ENCODE assay signal across 1 cellular context in the genomic region with DNA sequence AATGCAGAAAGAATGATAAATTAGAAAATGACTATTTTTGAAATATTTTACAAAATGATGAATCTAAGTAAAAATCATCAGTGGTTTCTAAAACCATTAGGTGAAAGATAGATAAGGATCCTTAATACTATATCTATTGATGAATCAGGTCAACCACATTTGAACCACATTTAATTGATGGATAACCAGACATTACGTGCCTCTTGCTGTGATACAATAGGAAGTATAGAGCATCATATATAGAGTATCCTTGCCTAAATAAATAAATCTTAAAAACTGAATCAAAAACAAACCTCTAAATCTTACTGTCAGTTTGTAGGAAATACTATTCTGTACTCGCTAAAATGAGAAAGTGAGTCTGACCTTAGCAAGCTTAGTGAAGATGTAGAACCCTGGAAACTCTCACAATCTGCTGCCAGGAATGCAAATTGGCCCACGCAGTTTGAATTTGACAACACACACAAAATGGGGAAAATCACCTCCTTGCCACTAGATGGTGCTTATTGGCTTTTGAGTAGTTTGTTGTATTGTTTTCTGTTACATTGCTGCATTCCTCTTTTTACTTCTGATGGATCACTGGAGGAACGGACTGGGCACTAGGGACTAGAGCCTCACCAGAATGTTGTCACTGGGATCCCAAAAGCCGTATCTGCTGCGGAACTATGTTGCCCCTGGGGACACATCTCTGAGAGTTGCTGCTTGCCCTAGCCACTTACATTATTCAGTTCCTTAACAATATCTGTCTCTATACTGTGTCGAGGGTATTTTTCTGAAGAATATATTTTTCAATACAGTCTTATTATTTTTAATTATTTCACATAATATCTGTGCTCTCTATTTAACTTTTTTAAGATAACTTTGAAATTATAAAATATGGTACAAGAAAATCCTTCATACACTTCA.
TF ChIP-seq lines count a peak whose summit lies in the region.

No MANE protein-coding gene starts in this region.

TF ChIP-seq in HepG2, 621 proteins besides CTCF, POLR2A, EP300 and RAD21 (continued from another document):
- TF ChIP-seq, protein P1, sequence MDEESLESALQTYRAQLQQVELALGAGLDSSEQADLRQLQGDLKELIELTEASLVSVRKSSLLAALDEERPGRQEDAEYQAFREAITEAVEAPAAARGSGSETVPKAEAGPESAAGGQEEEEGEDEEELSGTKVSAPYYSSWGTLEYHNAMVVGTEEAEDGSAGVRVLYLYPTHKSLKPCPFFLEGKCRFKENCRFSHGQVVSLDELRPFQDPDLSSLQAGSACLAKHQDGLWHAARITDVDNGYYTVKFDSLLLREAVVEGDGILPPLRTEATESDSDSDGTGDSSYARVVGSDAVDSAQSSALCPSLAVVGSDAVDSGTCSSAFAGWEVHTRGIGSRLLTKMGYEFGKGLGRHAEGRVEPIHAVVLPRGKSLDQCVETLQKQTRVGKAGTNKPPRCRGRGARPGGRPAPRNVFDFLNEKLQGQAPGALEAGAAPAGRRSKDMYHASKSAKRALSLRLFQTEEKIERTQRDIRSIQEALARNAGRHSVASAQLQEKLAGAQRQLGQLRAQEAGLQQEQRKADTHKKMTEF (CRISPR knock-in tag; IDR thresholded peaks at IDR 0.05) = no peak
- TF ChIP-seq, protein P2, sequence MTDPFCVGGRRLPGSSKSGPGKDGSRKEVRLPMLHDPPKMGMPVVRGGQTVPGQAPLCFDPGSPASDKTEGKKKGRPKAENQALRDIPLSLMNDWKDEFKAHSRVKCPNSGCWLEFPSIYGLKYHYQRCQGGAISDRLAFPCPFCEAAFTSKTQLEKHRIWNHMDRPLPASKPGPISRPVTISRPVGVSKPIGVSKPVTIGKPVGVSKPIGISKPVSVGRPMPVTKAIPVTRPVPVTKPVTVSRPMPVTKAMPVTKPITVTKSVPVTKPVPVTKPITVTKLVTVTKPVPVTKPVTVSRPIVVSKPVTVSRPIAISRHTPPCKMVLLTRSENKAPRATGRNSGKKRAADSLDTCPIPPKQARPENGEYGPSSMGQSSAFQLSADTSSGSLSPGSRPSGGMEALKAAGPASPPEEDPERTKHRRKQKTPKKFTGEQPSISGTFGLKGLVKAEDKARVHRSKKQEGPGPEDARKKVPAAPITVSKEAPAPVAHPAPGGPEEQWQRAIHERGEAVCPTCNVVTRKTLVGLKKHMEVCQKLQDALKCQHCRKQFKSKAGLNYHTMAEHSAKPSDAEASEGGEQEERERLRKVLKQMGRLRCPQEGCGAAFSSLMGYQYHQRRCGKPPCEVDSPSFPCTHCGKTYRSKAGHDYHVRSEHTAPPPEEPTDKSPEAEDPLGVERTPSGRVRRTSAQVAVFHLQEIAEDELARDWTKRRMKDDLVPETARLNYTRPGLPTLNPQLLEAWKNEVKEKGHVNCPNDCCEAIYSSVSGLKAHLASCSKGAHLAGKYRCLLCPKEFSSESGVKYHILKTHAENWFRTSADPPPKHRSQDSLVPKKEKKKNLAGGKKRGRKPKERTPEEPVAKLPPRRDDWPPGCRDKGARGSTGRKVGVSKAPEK (CRISPR knock-in tag; IDR thresholded peaks at IDR 0.05; ENCODE audit: borderline replicate concordance) = no peak
- TF ChIP-seq TAF15 (IDR thresholded peaks at IDR 0.05; ENCODE audit: low read depth, low read length, poor library complexity, severe bottlenecking) (no peak), ZNF550 (CRISPR knock-in tag; IDR thresholded peaks at IDR 0.05; ENCODE audit: borderline replicate concordance) (no peak), RBM22 (optimal IDR thresholded peaks at IDR 0.05; ENCODE audit: low read length) (no peak), SOX13 (IDR thresholded peaks at IDR 0.05) (no peak), SOX13 (CRISPR knock-in tag; conservative IDR thresholded peaks at IDR 0.05 in 1 of 2, IDR thresholded peaks at IDR 0.05 in 1 of 2) (0 out of 4 replicates have a peak, but pooled peaks of 1 of the 2 experiments have one; percentile 12), CREB1 (IDR thresholded peaks at IDR 0.05) (no peak), CREB1 (CRISPR knock-in tag; IDR thresholded peaks at IDR 0.05) (no peak), DMAP1 (CRISPR knock-in tag; IDR thresholded peaks at IDR 0.05) (no peak)
TF ChIP-seq in HepG2: peak in this region for 8.
